12 cellular contexts compared by ENCODE assay signal in genomic region chr5:81513982-81514381, GRCh38.
A peak's percentile ranks its signal among the peaks of the same experiment; 100 is the strongest.
DNase-seq lines count a peak whose midpoint lies in the region; ATAC-seq, FAIRE-seq and TF ChIP-seq lines count a peak whose summit lies in the region.
"Had no signal": no experiment of that assay in that cellular context is flagged by ENCODE, and none has a peak within 500 bp of the region (broad histone marks: within the 10 kb centered on the region; RNA-seq: fewer than 3 reads in every experiment).

No MANE protein-coding gene starts in this region.

- no peaks in the 10 kb centered on the region for H3K27me3 ChIP-seq in sigmoid colon
- H3K27me3 ChIP-seq: neutrophil had no signal

- 0 out of 3 replicates have a peak, but pooled peaks have one; percentile 22 for ATAC-seq in SK-N-SH treated with all-trans-retinoic acid at 6 μM for 48 hours
- ATAC-seq in GM21737 (IDR thresholded peaks at IDR 0.05; ENCODE audit: unreplicated experiment): no peak
- ATAC-seq in HG02885 (IDR thresholded peaks at IDR 0.05; ENCODE audit: poor library complexity, unreplicated experiment): no peak
- ATAC-seq: esophagus mucosa had no signal

- peak; percentile 8 for DNase-seq in COR-L47 (lab: John Stamatoyannopoulos, UW)
- DNase-seq in HS-5 (ENCODE audit: low read depth): peak; percentile 8
- no peak for DNase-seq in kidney
- DNase-seq in sigmoid colon: no peak
- no peak for DNase-seq in 8988T
- DNase-seq: NCI-H82; stimulated activated CD8-positive, alpha-beta memory T cell treated with anti-CD3 and anti-CD28 coated beads, Interleukin-4, amount 100 ng/mL, for 48 hours had no signal

- H3K9me3 ChIP-seq in kidney (ENCODE audit: control insufficient read depth in 1 of 2, low read length in 2 of 2) (no peaks in the 10 kb centered on the region), sigmoid colon (no peaks in the 10 kb centered on the region)
- H3K9me3 ChIP-seq: neutrophil had no signal

- peak; percentile 37 for FAIRE-seq in kidney (lab: Jason Lieb, UNC)

- no peaks in the 10 kb centered on the region for H3K36me3 ChIP-seq in kidney (ENCODE audit: control insufficient read depth in 1 of 2, insufficient read depth in 2 of 2, low read length in 2 of 2)
- H3K36me3 ChIP-seq in sigmoid colon: no peaks in the 10 kb centered on the region
- H3K36me3 ChIP-seq: neutrophil had no signal

- H3K4me1 ChIP-seq in kidney (ENCODE audit: control insufficient read depth in 1 of 2, insufficient read depth in 1 of 2, low read depth in 1 of 2, low read length in 2 of 2) (no peaks in the 10 kb centered on the region), sigmoid colon (peaks cover 0 to 4% (median 0%) of the 10 kb centered on the region in 4 donors)

- no peak overlapping the region for H3K9ac ChIP-seq in kidney (ENCODE audit: low read length in 2 of 2)

- intact Hi-C loops in kidney (cut with DNase I) (no loop called here), sigmoid colon (cut with DNase I) (no loop called here)

- TF ChIP-seq CTCF in kidney (IDR thresholded peaks at IDR 0.05; ENCODE audit: borderline replicate concordance, extremely low read depth, insufficient read depth) (no peak), sigmoid colon (IDR thresholded peaks at IDR 0.05) (no peak)

- H3K4me3 ChIP-seq in kidney (ENCODE audit: low read length in 2 of 2) (no peak overlapping the region), sigmoid colon (no peak overlapping the region)

- no peak for TF ChIP-seq EP300 in sigmoid colon (IDR thresholded peaks at IDR 0.05)

- H3K27ac ChIP-seq in kidney (ENCODE audit: low read depth in 2 of 2, low read length in 2 of 2) (no peak overlapping the region), sigmoid colon (no peak overlapping the region)
- H3K27ac ChIP-seq: neutrophil had no signal

- no peak for TF ChIP-seq POLR2A in sigmoid colon (IDR thresholded peaks at IDR 0.05)

TF ChIP-seq in SK-N-SH treated with all-trans-retinoic acid at 6 μM for 48 hours, 23 proteins besides CTCF, POLR2A, EP300 and RAD21:
- TF ChIP-seq CSDC2 (CRISPR knock-in tag; IDR thresholded peaks at IDR 0.05) (no peak), ZNF70 (CRISPR knock-in tag; IDR thresholded peaks at IDR 0.05) (no peak), ZNF8 (CRISPR knock-in tag; IDR thresholded peaks at IDR 0.05) (no peak)
TF ChIP-seq in SK-N-SH treated with all-trans-retinoic acid at 6 μM for 48 hours: peak in this region for 0.

Comparison
In these comparisons a context has a peak if more than half of its experiments do, and no peak if none do; other contexts are left out.
1. DNase-seq: peak in COR-L47 (single experiment) and HS-5 (single experiment); none in kidney (single experiment), sigmoid colon (single experiment) and 8988T (single experiment).